Comparison of ENCODE assay signal across 14 cellular contexts in genomic region chr1:221419513-221420088, GRCh38.
A peak's percentile ranks its signal among the peaks of the same experiment; 100 is the strongest.
DNase-seq lines count a peak whose midpoint lies in the region; ATAC-seq and TF ChIP-seq lines count a peak whose summit lies in the region.
"Had no signal": no experiment of that assay in that cellular context is flagged by ENCODE, and none has a peak within 500 bp of the region (broad histone marks: within the 10 kb centered on the region; RNA-seq: fewer than 3 reads in every experiment).

No MANE protein-coding gene starts in this region.

- no peak overlapping the region for H3K4me3 Mint-ChIP-seq in mesothelial cell of epicardium

- no peaks in the 10 kb centered on the region for H4K20me1 ChIP-seq in GM23248 (ENCODE audit: insufficient read depth)

- no peak overlapping the region for H3K27ac Mint-ChIP-seq in mesothelial cell of epicardium

- no peaks in the 10 kb centered on the region for H3K27me3 ChIP-seq in GM23248 (replicated peaks; ENCODE audit: insufficient read depth)
- H3K27me3 ChIP-seq: ovary had no signal

- no peaks in the 10 kb centered on the region for H3K79me2 ChIP-seq in GM23248 (ENCODE audit: insufficient read depth)

- peak overlapping the region; percentile 33 for H3K4me2 ChIP-seq in GM23248 (ENCODE audit: unreplicated experiment)
- H3K4me2 ChIP-seq: A549 had no signal

- no peaks in the 10 kb centered on the region for H3K9me3 ChIP-seq in GM23248 (ENCODE audit: low read depth)
- H3K9me3 ChIP-seq: A549, ovary had no signal

- H3F3A ChIP-seq in GM23248 (ENCODE audit: insufficient read depth) = peaks cover 17% of the 10 kb centered on the region

- no peaks in the 10 kb centered on the region for H3K4me1 Mint-ChIP-seq in mesothelial cell of epicardium

- H3K4me1 ChIP-seq in GM23248 (ENCODE audit: insufficient read depth) = peaks cover 17% of the 10 kb centered on the region
- H3K4me1 ChIP-seq: A549 had no signal

- in situ Hi-C loops in GM23248 (cut with MboI) = no loop called here

- no peak for TF ChIP-seq CTCF in fibroblast of pulmonary artery (IDR thresholded peaks at IDR 0.05; ENCODE audit: low read length, missing control alignments)
- TF ChIP-seq CTCF in mesothelial cell of epicardium (IDR thresholded peaks at IDR 0.05; ENCODE audit: unreplicated experiment) = no peak

- whole genome bisulfite sequencing in GM23248 (ENCODE audit: low coverage in 1 of 2, low lambda C conversion rate in 2 of 2, missing lambda C conversion rate in 2 of 2), 2 experiments = 15 to 20% methylated on average over 3 of the region's 3 CpGs

- no peaks in the 10 kb centered on the region for H3K27me3 Mint-ChIP-seq in mesothelial cell of epicardium (ENCODE audit: low read depth)

- ATAC-seq in SK-N-SH treated with all-trans-retinoic acid at 6 μM for 48 hours (peak; percentile 93), HG03108 (IDR thresholded peaks at IDR 0.05; ENCODE audit: unreplicated experiment) (no peak)
- ATAC-seq: A549 had no signal

- no peak overlapping the region for H3K4me3 ChIP-seq in GM23248
- no peak overlapping the region for H3K4me3 ChIP-seq in fibroblast of pulmonary artery (replicated peaks; ENCODE audit: low read depth, low read length)
- H3K4me3 ChIP-seq: A549, ovary had no signal

- H3K9ac ChIP-seq in GM23248 = no peak overlapping the region

- no peaks in the 10 kb centered on the region for H3K36me3 ChIP-seq in GM23248 (ENCODE audit: low read depth)
- H3K36me3 ChIP-seq: ovary had no signal

- no peak overlapping the region for H3K27ac ChIP-seq in GM23248
- H3K27ac ChIP-seq: A549, ovary had no signal

- H3K36me3 Mint-ChIP-seq in mesothelial cell of epicardium = no peaks in the 10 kb centered on the region

- H3K9me3 Mint-ChIP-seq in mesothelial cell of epicardium = no peaks in the 10 kb centered on the region

- H2AFZ ChIP-seq in GM23248 = no peak overlapping the region

- H3K9me2 ChIP-seq in GM23248 (ENCODE audit: insufficient read depth) = no peaks in the 10 kb centered on the region

- DNase-seq in A172 (ENCODE audit: low spot score) (peak; percentile 69), GM23248 (peak; percentile 91), fibroblast of pulmonary artery (ENCODE audit: low read depth) (peak; percentile 70), NCI-H128 (lab: John Stamatoyannopoulos, UW; ENCODE audit: unreplicated experiment) (no peak), mesothelial cell of epicardium (ENCODE audit: low spot score in 2 of 2, unreplicated experiment in 2 of 2) (no peak)
- no peak for DNase-seq in activated T-cell treated with anti-CD3 and anti-CD28 coated beads, Interleukin-2, amount 50 U/mL, for 1 hour
- DNase-seq: activated CD4-positive, alpha-beta T cell treated with anti-CD3 and anti-CD28 coated beads for 48 hours; DMS79; midbrain; MM.1S; ovary had no signal

TF ChIP-seq in SK-N-SH treated with all-trans-retinoic acid at 6 μM for 48 hours, 23 proteins besides CTCF, POLR2A, EP300 and RAD21:
- peak; percentile 69; the same call in 1 of the 2 replicates for TF ChIP-seq POU6F1 (CRISPR knock-in tag; IDR thresholded peaks at IDR 0.05; ENCODE audit: borderline replicate concordance, low read depth)
- TF ChIP-seq TOX (CRISPR knock-in tag; IDR thresholded peaks at IDR 0.05; ENCODE audit: borderline replicate concordance) = peak; percentile 81; the same call in 1 of the 2 replicates
- TF ChIP-seq ZNF70 (CRISPR knock-in tag; IDR thresholded peaks at IDR 0.05) = no peak
- peak; percentile 24; the same call in 1 of the 2 replicates for TF ChIP-seq ZC3H10 (CRISPR knock-in tag; IDR thresholded peaks at IDR 0.05)

Comparison
In these comparisons a context has a peak if more than half of its experiments do, and no peak if none do; other contexts are left out.
1. DNase-seq: peak in A172 (single experiment), GM23248 (single experiment) and fibroblast of pulmonary artery (single experiment); none in NCI-H128 (single experiment), mesothelial cell of epicardium (0 of 2) and activated T-cell treated with anti-CD3 and anti-CD28 coated beads, Interleukin-2, amount 50 U/mL, for 1 hour (single experiment).